In genomic region chr7:151925446-151926335, GRCh38 we compare ENCODE assay signal across 9 cellular contexts. TPM values are rescaled to one million over a fixed set of nuclear protein-coding genes. Genes with fewer than 3 reads are reported as not detected.
DNase-seq lines count a peak whose midpoint lies in the region; ATAC-seq and TF ChIP-seq lines count a peak whose summit lies in the region.
"Had no signal": no experiment of that assay in that cellular context is flagged by ENCODE, and none has a peak within 500 bp of the region (broad histone marks: within the 10 kb centered on the region; RNA-seq: fewer than 3 reads in every experiment).

No MANE protein-coding gene starts in this region.

- no peaks in the 10 kb centered on the region for H3K9me2 ChIP-seq in OCI-LY7 (ENCODE audit: insufficient read depth, low read length)

- H3K27ac ChIP-seq in OCI-LY7 (ENCODE audit: low read depth, low read length, poor library complexity, severe bottlenecking): no peak overlapping the region

- peak overlapping the region; percentile 61 for H3K4me3 Mint-ChIP-seq in stimulated activated effector memory CD8-positive, alpha-beta T cell treated with anti-CD3 and anti-CD28 coated beads, Interleukin-12 subunit alpha, Interleukin-12 subunit beta, amount 100 ng/mL, for 72 hours
- no peak overlapping the region for H3K4me3 Mint-ChIP-seq in activated naive CD8-positive, alpha-beta T cell treated with anti-CD3 and anti-CD28 coated beads, Interleukin-2, amount 50 U/mL, for 24 hours

- H3K36me3 ChIP-seq in OCI-LY7 (ENCODE audit: insufficient read depth, low read length): no peaks in the 10 kb centered on the region

- peak overlapping the region; percentile 88 for H3K27ac Mint-ChIP-seq in stimulated activated effector memory CD8-positive, alpha-beta T cell treated with anti-CD3 and anti-CD28 coated beads, Interleukin-12 subunit alpha, Interleukin-12 subunit beta, amount 100 ng/mL, for 72 hours
- H3K27ac Mint-ChIP-seq in activated naive CD8-positive, alpha-beta T cell treated with anti-CD3 and anti-CD28 coated beads, Interleukin-2, amount 50 U/mL, for 24 hours: no peak overlapping the region

- H3K9me3 Mint-ChIP-seq in stimulated activated effector memory CD8-positive, alpha-beta T cell treated with anti-CD3 and anti-CD28 coated beads, Interleukin-12 subunit alpha, Interleukin-12 subunit beta, amount 100 ng/mL, for 72 hours: no peaks in the 10 kb centered on the region
- no peaks in the 10 kb centered on the region for H3K9me3 Mint-ChIP-seq in activated naive CD8-positive, alpha-beta T cell treated with anti-CD3 and anti-CD28 coated beads, Interleukin-2, amount 50 U/mL, for 24 hours

- ATAC-seq in HG02798 (IDR thresholded peaks at IDR 0.05; ENCODE audit: poor library complexity, unreplicated experiment): peak; percentile 64
- ATAC-seq in left ventricle myocardium superior: peak; percentile 67
- peak; percentile 80 for ATAC-seq in stimulated activated effector memory CD8-positive, alpha-beta T cell treated with anti-CD3 and anti-CD28 coated beads, Interleukin-12 subunit alpha, Interleukin-12 subunit beta, amount 100 ng/mL, for 72 hours
- no peak for ATAC-seq in activated naive CD8-positive, alpha-beta T cell treated with anti-CD3 and anti-CD28 coated beads, Interleukin-2, amount 50 U/mL, for 24 hours

- no peak for TF ChIP-seq CTCF in OCI-LY7 (conservative IDR thresholded peaks at IDR 0.05; ENCODE audit: low read length)

- POLR2A ChIA-PET in OCI-LY7 (lab: Charles Lee): no interaction called here

- intact Hi-C loops in left ventricle myocardium superior (cut with micrococcal nuclease) (no loop called here), OCI-LY7 (cut with micrococcal nuclease; ENCODE audit: unreplicated experiment) (no loop called here)

- DNase-seq in DMS153 (lab: John Stamatoyannopoulos, UW) (peak; percentile 73), RKO (ENCODE audit: low spot score) (peak; percentile 36), left ventricle myocardium superior (peak; percentile 64), RPMI8226 (no peak), OCI-LY7 (ENCODE audit: low spot score) (no peak)
- peak in 1 of 2 donors; percentile 55 for DNase-seq in stimulated activated effector memory CD8-positive, alpha-beta T cell treated with anti-CD3 and anti-CD28 coated beads, Interleukin-12 subunit alpha, Interleukin-12 subunit beta, amount 100 ng/mL, for 72 hours (ENCODE audit: low spot score in 2 of 2)
- no peak for DNase-seq in activated naive CD8-positive, alpha-beta T cell treated with anti-CD3 and anti-CD28 coated beads, Interleukin-2, amount 50 U/mL, for 24 hours

- no peaks in the 10 kb centered on the region for H3K9me3 ChIP-seq in OCI-LY7 (ENCODE audit: low read length)

- no peak overlapping the region for H3K4me2 ChIP-seq in OCI-LY7 (ENCODE audit: low read length)

- peaks cover 35% of the 10 kb centered on the region for H3K4me1 Mint-ChIP-seq in stimulated activated effector memory CD8-positive, alpha-beta T cell treated with anti-CD3 and anti-CD28 coated beads, Interleukin-12 subunit alpha, Interleukin-12 subunit beta, amount 100 ng/mL, for 72 hours
- H3K4me1 Mint-ChIP-seq in activated naive CD8-positive, alpha-beta T cell treated with anti-CD3 and anti-CD28 coated beads, Interleukin-2, amount 50 U/mL, for 24 hours: peaks cover 11% of the 10 kb centered on the region

- H3K79me2 ChIP-seq in OCI-LY7 (ENCODE audit: insufficient read depth, low read depth, low read length): no peaks in the 10 kb centered on the region

- H3K4me1 ChIP-seq in OCI-LY7 (ENCODE audit: insufficient read depth, low read length, poor library complexity, severe bottlenecking): no peaks in the 10 kb centered on the region

- no peaks in the 10 kb centered on the region for H3K36me3 Mint-ChIP-seq in stimulated activated effector memory CD8-positive, alpha-beta T cell treated with anti-CD3 and anti-CD28 coated beads, Interleukin-12 subunit alpha, Interleukin-12 subunit beta, amount 100 ng/mL, for 72 hours
- H3K36me3 Mint-ChIP-seq in activated naive CD8-positive, alpha-beta T cell treated with anti-CD3 and anti-CD28 coated beads, Interleukin-2, amount 50 U/mL, for 24 hours (ENCODE audit: low read depth): no peaks in the 10 kb centered on the region

- H4K20me1 ChIP-seq in OCI-LY7 (ENCODE audit: insufficient read depth, low read length): no peaks in the 10 kb centered on the region

- no peak overlapping the region for H2AFZ ChIP-seq in OCI-LY7 (ENCODE audit: low read length)

- CTCF ChIA-PET in OCI-LY7 (lab: Charles Lee; ENCODE audit: unreplicated experiment): no interaction called here

- no peak overlapping the region for H3K4me3 ChIP-seq in OCI-LY7 (ENCODE audit: low read depth, low read length, poor library complexity, severe bottlenecking)

- no TSS peak for BruUV-seq in OCI-LY7 (replicated peaks; lab: Mats Ljungman, UMichigan)

- H3K27me3 Mint-ChIP-seq in activated naive CD8-positive, alpha-beta T cell treated with anti-CD3 and anti-CD28 coated beads, Interleukin-2, amount 50 U/mL, for 24 hours: peaks cover 4% of the 10 kb centered on the region

RNA-seq across cellular contexts. Expression of gene GALNTL5, which starts 30.6 kb away (rescaled TPM):
- total RNA-seq in left ventricle myocardium superior: not detected
- total RNA-seq in OCI-LY7 (2014; rRNA removed; shearing (Covaris generic)): not detected in 2 replicates
- not detected in 2 replicates for total RNA-seq in OCI-LY7 (2022)
- total RNA-seq: lung microvascular endothelial cell had no signal

RNA-seq across cellular contexts. Expression of gene PRKAG2, which starts 48.8 kb away (rescaled TPM):
- total RNA-seq in left ventricle myocardium superior: 113 TPM
- total RNA-seq in OCI-LY7 (2014; rRNA removed; shearing (Covaris generic)): 1.1 and 1.2 TPM in 2 replicates
- total RNA-seq in OCI-LY7 (2022): 5.1 and 5.8 TPM in 2 replicates

Comparison
In these comparisons a context has a peak if more than half of its experiments do, and no peak if none do; other contexts are left out.
1. DNase-seq: peak in DMS153 (single experiment), RKO (single experiment) and left ventricle myocardium superior (single experiment); none in RPMI8226 (single experiment), activated naive CD8-positive, alpha-beta T cell treated with anti-CD3 and anti-CD28 coated beads, Interleukin-2, amount 50 U/mL, for 24 hours (single experiment) and OCI-LY7 (single experiment).
2. RNA of gene PRKAG2, which starts 48.8 kb away (total RNA-seq): 113 TPM in left ventricle myocardium superior (single experiment); 1.1 to 5.8 TPM in OCI-LY7; every median in the first group is over 10 times any median in the second.